Comparison of ENCODE assay signal across 13 cellular contexts in genomic region chr2:55025627-55026026, GRCh38. TPM values are rescaled to one million over a fixed set of nuclear protein-coding genes. Genes with fewer than 3 reads are reported as not detected.
DNase-seq lines count a peak whose midpoint lies in the region; ATAC-seq and TF ChIP-seq lines count a peak whose summit lies in the region.
"Had no signal": no experiment of that assay in that cellular context is flagged by ENCODE, and none has a peak within 500 bp of the region (broad histone marks: within the 10 kb centered on the region; RNA-seq: fewer than 3 reads in every experiment).

No MANE protein-coding gene starts in this region.

- H3K27me3 ChIP-seq in DOHH2 (ENCODE audit: control insufficient read depth, low read length) (no peaks in the 10 kb centered on the region), breast epithelium (no peaks in the 10 kb centered on the region)
- H3K27me3 ChIP-seq: SJSA1, vagina had no signal

- H3K9me3 ChIP-seq in DOHH2 (ENCODE audit: control insufficient read depth, insufficient read depth, low read length) = no peaks in the 10 kb centered on the region
- H3K9me3 ChIP-seq in breast epithelium = no peaks in the 10 kb centered on the region
- H3K9me3 ChIP-seq: SJSA1, vagina had no signal

- no peak for DNase-seq in activated T-helper 2 cell treated with anti-CD3 and anti-CD28 coated beads, Interferon-gamma antibody, Interleukin-2, Interleukin-4, amounts not matched to agents 10 μg/mL and 5 μg/mL and 100 μg/mL, durations not matched to agents 14 hours and 24 hours and 36 hours (ENCODE audit: low spot score)
- no peak for DNase-seq in activated CD8-positive, alpha-beta memory T cell treated with anti-CD3 and anti-CD28 coated beads, Interleukin-2, amount 10 ng/mL, durations not matched to agents 7 days and 5 days
- DNase-seq in breast epithelium (ENCODE audit: low spot score in 2 of 2) (no peak), NCI-H446 treated with DMSO at 0.1 percent for 48 hours (lab: John Stamatoyannopoulos, UW) (no peak)
- DNase-seq: activated naive CD4-positive, alpha-beta T cell treated with Interleukin-2 at 50 U/mL for 16 hours; cerebellar nuclear complex; NCI-H1436 had no signal

- intact Hi-C loops in activated T-helper 2 cell treated with anti-CD3 and anti-CD28 coated beads, Interferon-gamma antibody, Interleukin-2, Interleukin-4, amounts not matched to agents 10 μg/mL and 5 μg/mL and 100 μg/mL, durations not matched to agents 14 hours and 24 hours and 36 hours (cut with micrococcal nuclease) = no loop called here
- intact Hi-C loops in breast epithelium (cut with DNase I; ENCODE audit: low total_unique reads) = no loop called here

- H3K4me2 ChIP-seq in DOHH2 (ENCODE audit: low read length) = peak overlapping the region; percentile 52

- no peak for TF ChIP-seq POLR2A in breast epithelium (IDR thresholded peaks at IDR 0.05)

- H3K4me3 ChIP-seq in DOHH2 (ENCODE audit: low read length) (peak overlapping the region; percentile 27), breast epithelium (no peak overlapping the region)
- H3K4me3 ChIP-seq: SJSA1, vagina had no signal

- peaks cover 92% of the 10 kb centered on the region for H3K79me2 ChIP-seq in DOHH2 (ENCODE audit: control insufficient read depth, low read length)

- no peaks in the 10 kb centered on the region for H3K27me3 Mint-ChIP-seq in activated T-helper 2 cell treated with anti-CD3 and anti-CD28 coated beads, Interferon-gamma antibody, Interleukin-2, Interleukin-4, amounts not matched to agents 10 μg/mL and 5 μg/mL and 100 μg/mL, durations not matched to agents 14 hours and 24 hours and 36 hours (ENCODE audit: low read depth)
- no peaks in the 10 kb centered on the region for H3K27me3 Mint-ChIP-seq in activated CD8-positive, alpha-beta memory T cell treated with anti-CD3 and anti-CD28 coated beads, Interleukin-2, amount 10 ng/mL, durations not matched to agents 7 days and 5 days

- H3K9me2 ChIP-seq in DOHH2 (replicated peaks; ENCODE audit: control insufficient read depth, low read length) = no peaks in the 10 kb centered on the region

- TF ChIP-seq CTCF in DOHH2 (IDR thresholded peaks at IDR 0.05; ENCODE audit: low read depth, low read length, poor library complexity, severe bottlenecking) (no peak), breast epithelium (IDR thresholded peaks at IDR 0.05) (no peak)

- no peak overlapping the region for H3K4me3 Mint-ChIP-seq in activated T-helper 2 cell treated with anti-CD3 and anti-CD28 coated beads, Interferon-gamma antibody, Interleukin-2, Interleukin-4, amounts not matched to agents 10 μg/mL and 5 μg/mL and 100 μg/mL, durations not matched to agents 14 hours and 24 hours and 36 hours (ENCODE audit: low read depth)
- H3K4me3 Mint-ChIP-seq in activated CD8-positive, alpha-beta memory T cell treated with anti-CD3 and anti-CD28 coated beads, Interleukin-2, amount 10 ng/mL, durations not matched to agents 7 days and 5 days = no peak overlapping the region

- peaks cover 17% of the 10 kb centered on the region; the same call in 1 of the 2 replicates for H3K36me3 ChIP-seq in DOHH2 (ENCODE audit: control insufficient read depth, low read length)
- no peaks in the 10 kb centered on the region for H3K36me3 ChIP-seq in breast epithelium
- H3K36me3 ChIP-seq: vagina had no signal

- H3K9me3 Mint-ChIP-seq in activated T-helper 2 cell treated with anti-CD3 and anti-CD28 coated beads, Interferon-gamma antibody, Interleukin-2, Interleukin-4, amounts not matched to agents 10 μg/mL and 5 μg/mL and 100 μg/mL, durations not matched to agents 14 hours and 24 hours and 36 hours = no peaks in the 10 kb centered on the region
- H3K9me3 Mint-ChIP-seq in activated CD8-positive, alpha-beta memory T cell treated with anti-CD3 and anti-CD28 coated beads, Interleukin-2, amount 10 ng/mL, durations not matched to agents 7 days and 5 days (ENCODE audit: low read depth) = no peaks in the 10 kb centered on the region

- no peaks in the 10 kb centered on the region for H3K36me3 Mint-ChIP-seq in activated T-helper 2 cell treated with anti-CD3 and anti-CD28 coated beads, Interferon-gamma antibody, Interleukin-2, Interleukin-4, amounts not matched to agents 10 μg/mL and 5 μg/mL and 100 μg/mL, durations not matched to agents 14 hours and 24 hours and 36 hours (ENCODE audit: low read depth)
- H3K36me3 Mint-ChIP-seq in activated CD8-positive, alpha-beta memory T cell treated with anti-CD3 and anti-CD28 coated beads, Interleukin-2, amount 10 ng/mL, durations not matched to agents 7 days and 5 days = peaks cover 6% of the 10 kb centered on the region

- peaks cover 18% of the 10 kb centered on the region; the same call in 1 of the 2 replicates for H3F3A ChIP-seq in DOHH2 (ENCODE audit: control insufficient read depth, insufficient read depth)

- peak; percentile 39 for ATAC-seq in GM19463 (IDR thresholded peaks at IDR 0.05; ENCODE audit: unreplicated experiment)
- ATAC-seq in HG02973 (IDR thresholded peaks at IDR 0.05; ENCODE audit: unreplicated experiment) = peak; percentile 53
- ATAC-seq in activated CD8-positive, alpha-beta memory T cell treated with anti-CD3 and anti-CD28 coated beads, Interleukin-2, amount 10 ng/mL, durations not matched to agents 7 days and 5 days = no peak
- no peak for ATAC-seq in HG02840 (IDR thresholded peaks at IDR 0.05; ENCODE audit: low FRiP score, unreplicated experiment)

- peaks cover 2% of the 10 kb centered on the region for H3K4me1 Mint-ChIP-seq in activated T-helper 2 cell treated with anti-CD3 and anti-CD28 coated beads, Interferon-gamma antibody, Interleukin-2, Interleukin-4, amounts not matched to agents 10 μg/mL and 5 μg/mL and 100 μg/mL, durations not matched to agents 14 hours and 24 hours and 36 hours (ENCODE audit: low read depth)
- H3K4me1 Mint-ChIP-seq in activated CD8-positive, alpha-beta memory T cell treated with anti-CD3 and anti-CD28 coated beads, Interleukin-2, amount 10 ng/mL, durations not matched to agents 7 days and 5 days = peaks cover 2% of the 10 kb centered on the region

- peak overlapping the region; percentile 12 for H3K27ac Mint-ChIP-seq in activated T-helper 2 cell treated with anti-CD3 and anti-CD28 coated beads, Interferon-gamma antibody, Interleukin-2, Interleukin-4, amounts not matched to agents 10 μg/mL and 5 μg/mL and 100 μg/mL, durations not matched to agents 14 hours and 24 hours and 36 hours
- no peak overlapping the region for H3K27ac Mint-ChIP-seq in activated CD8-positive, alpha-beta memory T cell treated with anti-CD3 and anti-CD28 coated beads, Interleukin-2, amount 10 ng/mL, durations not matched to agents 7 days and 5 days

- CTCF ChIA-PET in activated CD8-positive, alpha-beta memory T cell treated with anti-CD3 and anti-CD28 coated beads, Interleukin-2, amount 10 ng/mL, durations not matched to agents 7 days and 5 days (lab: Charles Lee) = interaction anchor here (1.1 to 1.6 kb wide), 2 partner anchors 12 to 148 kb away, joined by 3 to 6 read pairs; no protein-coding TSS in a partner anchor

- H3K4me1 ChIP-seq in DOHH2 (ENCODE audit: control insufficient read depth, low read length) (peaks cover 45% of the 10 kb centered on the region), breast epithelium (peaks cover 0 to 23% of the 10 kb centered on the region in 2 donors)

- H3K27ac ChIP-seq in DOHH2 (ENCODE audit: low read depth, low read length) = peak overlapping the region; percentile 9; the same call in 1 of the 2 replicates
- H3K27ac ChIP-seq in breast epithelium = peak overlapping the region in 1 of 2 donors; percentile 31
- H3K27ac ChIP-seq: SJSA1, vagina had no signal

- peaks cover 5% of the 10 kb centered on the region for H4K20me1 ChIP-seq in DOHH2 (ENCODE audit: control insufficient read depth, insufficient read depth, low read depth, low read length)

RNA-seq across cellular contexts. Expression of gene RTN4, which starts 24.6 kb away (rescaled TPM):
- 91.2 and 93.3 TPM in 2 replicates for total RNA-seq in activated T-helper 2 cell treated with anti-CD3 and anti-CD28 coated beads, Interferon-gamma antibody, Interleukin-2, Interleukin-4, amounts not matched to agents 10 μg/mL and 5 μg/mL and 100 μg/mL, durations not matched to agents 14 hours and 24 hours and 36 hours
- total RNA-seq in activated CD8-positive, alpha-beta memory T cell treated with anti-CD3 and anti-CD28 coated beads, Interleukin-2, amount 10 ng/mL, durations not matched to agents 7 days and 5 days = 10 to 100 TPM; 71.6 to 88.0 TPM
- total RNA-seq in breast epithelium = 100 to 1,000 TPM; 188 to 419 (median 201) TPM

Comparison
In these comparisons a context has a peak if more than half of its experiments do, and no peak if none do; other contexts are left out.
1. ATAC-seq: peak in GM19463 (single experiment) and HG02973 (single experiment); none in activated CD8-positive, alpha-beta memory T cell treated with anti-CD3 and anti-CD28 coated beads, Interleukin-2, amount 10 ng/mL, durations not matched to agents 7 days and 5 days (single experiment) and HG02840 (single experiment).